ENCODE assay signal across 10 cellular contexts in the genomic region with DNA sequence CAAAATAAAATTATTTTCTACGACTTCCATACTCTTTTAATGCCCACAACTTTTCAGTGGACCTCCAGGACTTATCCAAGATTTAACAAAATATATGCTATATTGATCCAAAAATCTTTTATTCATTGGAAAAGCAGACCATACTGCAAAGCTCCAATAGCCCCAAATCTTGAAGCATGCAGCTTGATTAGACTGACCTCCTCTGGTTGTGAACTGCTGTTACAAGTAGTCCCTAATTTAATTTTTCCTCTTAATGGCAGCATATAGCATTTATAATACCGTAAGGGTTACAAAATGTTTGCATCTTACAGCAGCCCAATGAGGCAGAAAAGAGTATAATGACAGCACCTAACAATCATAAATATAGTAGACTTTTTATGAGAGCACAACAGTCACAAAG. TPM values are rescaled to one million over a fixed set of nuclear protein-coding genes. Genes with fewer than 3 reads are reported as not detected.
DNase-seq lines count a peak whose midpoint lies in the region; ATAC-seq, FAIRE-seq and TF ChIP-seq lines count a peak whose summit lies in the region.
"Had no signal": no experiment of that assay in that cellular context is flagged by ENCODE, and none has a peak within 500 bp of the region (broad histone marks: within the 10 kb centered on the region; RNA-seq: fewer than 3 reads in every experiment).

No MANE protein-coding gene starts in this region.

- no peaks in the 10 kb centered on the region for H3K4me1 ChIP-seq in right cardiac atrium (ENCODE audit: control insufficient read depth, insufficient read depth, low read length)

- H3K4me3 ChIP-seq in kidney epithelial cell (ENCODE audit: low read depth, low read length) (no peak overlapping the region), right cardiac atrium (ENCODE audit: low read length) (no peak overlapping the region)

- H3K27me3 Mint-ChIP-seq in endothelial cell (ENCODE audit: unreplicated experiment): no peaks in the 10 kb centered on the region

- no peak overlapping the region for H3K27ac ChIP-seq in right cardiac atrium (ENCODE audit: low read length)

- peaks cover 42% of the 10 kb centered on the region for H3K36me3 Mint-ChIP-seq in endothelial cell (ENCODE audit: low read depth, unreplicated experiment)

- H3K9me3 Mint-ChIP-seq in endothelial cell (ENCODE audit: unreplicated experiment): no peaks in the 10 kb centered on the region

- H3K27me3 ChIP-seq in kidney epithelial cell (ENCODE audit: control insufficient read depth, insufficient read depth, low read length) (no peaks in the 10 kb centered on the region), right cardiac atrium (ENCODE audit: control insufficient read depth, insufficient read depth) (no peaks in the 10 kb centered on the region)

- TF ChIP-seq CTCF in kidney epithelial cell (IDR thresholded peaks at IDR 0.05; ENCODE audit: insufficient read depth, low read length, poor library complexity, severe bottlenecking) (peak; percentile 29), endothelial cell (IDR thresholded peaks at IDR 0.05; ENCODE audit: unreplicated experiment) (no peak)

- ATAC-seq in HG03159 (IDR thresholded peaks at IDR 0.05; ENCODE audit: unreplicated experiment) (peak; percentile 58), right cardiac atrium (no peak)

- H3K4me3 Mint-ChIP-seq in endothelial cell (ENCODE audit: unreplicated experiment): no peak overlapping the region

- no peaks in the 10 kb centered on the region for H3K4me1 Mint-ChIP-seq in endothelial cell (ENCODE audit: unreplicated experiment)

- intact Hi-C loops in right cardiac atrium (cut with DNase I): no loop called here

- H3K9me3 ChIP-seq in right cardiac atrium (ENCODE audit: control insufficient read depth, low read length): no peaks in the 10 kb centered on the region

- no peaks in the 10 kb centered on the region for H3K36me3 ChIP-seq in kidney epithelial cell (ENCODE audit: control insufficient read depth, insufficient read depth, low read length)

- no peak overlapping the region for H3K27ac Mint-ChIP-seq in endothelial cell (ENCODE audit: unreplicated experiment)

- 89% methylated on average over 2 of the region's 2 CpGs for WGBS in right cardiac atrium

- peak; percentile 88 for FAIRE-seq in TTC549 (lab: Jason Lieb, UNC)

- DNase-seq in EH (ENCODE audit: low read depth) (peak; percentile 27), kidney epithelial cell (ENCODE audit: low read depth) (no peak), C1 segment of cervical spinal cord (lab: John Stamatoyannopoulos, UW) (no peak), endothelial cell (ENCODE audit: low spot score) (no peak), right cardiac atrium (no peak)
- no peak for DNase-seq in stimulated activated CD4-positive, alpha-beta T cell treated with anti-CD3 and anti-CD28 coated beads, Interleukin-1b, Interleukin-23, amount 100 ng/mL, for 48 hours
- DNase-seq: amniotic stem cell; stimulated activated CD4-positive, alpha-beta T cell treated with anti-CD3 and anti-CD28 coated beads, Interleukin-15, amount 100 ng/mL, for 24 hours had no signal

RNA-seq across cellular contexts. Expression of gene PRG4, which starts 29.2 kb away (rescaled TPM):
- not detected in 2 replicates for total RNA-seq in kidney epithelial cell
- total RNA-seq in endothelial cell (ENCODE audit: unreplicated experiment): not detected
- total RNA-seq in right cardiac atrium: 1 to 10 TPM in 3 of 4 donors, under 1 TPM in 1; 0.23 to 7.4 (median 4.4) TPM
- 0.05 TPM for polyA plus RNA-seq in right cardiac atrium

RNA-seq across cellular contexts. Expression of gene TPR, which starts 49.8 kb away (rescaled TPM):
- total RNA-seq in kidney epithelial cell: 43.1 and 77.8 TPM in 2 replicates
- 153 TPM for total RNA-seq in endothelial cell (ENCODE audit: unreplicated experiment)
- 10 to 100 TPM; 44.7 to 63.6 (median 53.3) TPM for total RNA-seq in right cardiac atrium
- 17.8 TPM for polyA plus RNA-seq in right cardiac atrium

RNA-seq across cellular contexts. Expression of gene ODR4, which starts 50.4 kb away (rescaled TPM):
- 13.2 and 24.8 TPM in 2 replicates for total RNA-seq in kidney epithelial cell
- total RNA-seq in endothelial cell (ENCODE audit: unreplicated experiment): 19.3 TPM
- total RNA-seq in right cardiac atrium: 10 to 100 TPM; 12.8 to 18.9 (median 15.9) TPM
- polyA plus RNA-seq in right cardiac atrium: 9.9 TPM
